Comparison of ENCODE assay signal across 1 cellular context in genomic region chr20:63939061-63939935, GRCh38.
A peak's percentile ranks its signal among the peaks of the same experiment; 100 is the strongest.
TF ChIP-seq lines count a peak whose summit lies in the region.

No MANE protein-coding gene starts in this region.

TF ChIP-seq in GM23338, 12 proteins besides CTCF, POLR2A, EP300 and RAD21:
- TF ChIP-seq, protein P1, sequence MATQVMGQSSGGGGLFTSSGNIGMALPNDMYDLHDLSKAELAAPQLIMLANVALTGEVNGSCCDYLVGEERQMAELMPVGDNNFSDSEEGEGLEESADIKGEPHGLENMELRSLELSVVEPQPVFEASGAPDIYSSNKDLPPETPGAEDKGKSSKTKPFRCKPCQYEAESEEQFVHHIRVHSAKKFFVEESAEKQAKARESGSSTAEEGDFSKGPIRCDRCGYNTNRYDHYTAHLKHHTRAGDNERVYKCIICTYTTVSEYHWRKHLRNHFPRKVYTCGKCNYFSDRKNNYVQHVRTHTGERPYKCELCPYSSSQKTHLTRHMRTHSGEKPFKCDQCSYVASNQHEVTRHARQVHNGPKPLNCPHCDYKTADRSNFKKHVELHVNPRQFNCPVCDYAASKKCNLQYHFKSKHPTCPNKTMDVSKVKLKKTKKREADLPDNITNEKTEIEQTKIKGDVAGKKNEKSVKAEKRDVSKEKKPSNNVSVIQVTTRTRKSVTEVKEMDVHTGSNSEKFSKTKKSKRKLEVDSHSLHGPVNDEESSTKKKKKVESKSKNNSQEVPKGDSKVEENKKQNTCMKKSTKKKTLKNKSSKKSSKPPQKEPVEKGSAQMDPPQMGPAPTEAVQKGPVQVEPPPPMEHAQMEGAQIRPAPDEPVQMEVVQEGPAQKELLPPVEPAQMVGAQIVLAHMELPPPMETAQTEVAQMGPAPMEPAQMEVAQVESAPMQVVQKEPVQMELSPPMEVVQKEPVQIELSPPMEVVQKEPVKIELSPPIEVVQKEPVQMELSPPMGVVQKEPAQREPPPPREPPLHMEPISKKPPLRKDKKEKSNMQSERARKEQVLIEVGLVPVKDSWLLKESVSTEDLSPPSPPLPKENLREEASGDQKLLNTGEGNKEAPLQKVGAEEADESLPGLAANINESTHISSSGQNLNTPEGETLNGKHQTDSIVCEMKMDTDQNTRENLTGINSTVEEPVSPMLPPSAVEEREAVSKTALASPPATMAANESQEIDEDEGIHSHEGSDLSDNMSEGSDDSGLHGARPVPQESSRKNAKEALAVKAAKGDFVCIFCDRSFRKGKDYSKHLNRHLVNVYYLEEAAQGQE (IDR thresholded peaks at IDR 0.05; ENCODE audit: unreplicated experiment), result no peak
- TF ChIP-seq ZNF462 (CRISPR knock-in tag; IDR thresholded peaks at IDR 0.05), result no peak
- no peak for TF ChIP-seq JUNB (IDR thresholded peaks at IDR 0.05; ENCODE audit: unreplicated experiment)
- no peak for TF ChIP-seq ZNF114 (CRISPR knock-in tag; IDR thresholded peaks at IDR 0.05)
- no peak for TF ChIP-seq CREB1 (CRISPR knock-in tag; IDR thresholded peaks at IDR 0.05; ENCODE audit: low read depth)
- TF ChIP-seq, protein P2, sequence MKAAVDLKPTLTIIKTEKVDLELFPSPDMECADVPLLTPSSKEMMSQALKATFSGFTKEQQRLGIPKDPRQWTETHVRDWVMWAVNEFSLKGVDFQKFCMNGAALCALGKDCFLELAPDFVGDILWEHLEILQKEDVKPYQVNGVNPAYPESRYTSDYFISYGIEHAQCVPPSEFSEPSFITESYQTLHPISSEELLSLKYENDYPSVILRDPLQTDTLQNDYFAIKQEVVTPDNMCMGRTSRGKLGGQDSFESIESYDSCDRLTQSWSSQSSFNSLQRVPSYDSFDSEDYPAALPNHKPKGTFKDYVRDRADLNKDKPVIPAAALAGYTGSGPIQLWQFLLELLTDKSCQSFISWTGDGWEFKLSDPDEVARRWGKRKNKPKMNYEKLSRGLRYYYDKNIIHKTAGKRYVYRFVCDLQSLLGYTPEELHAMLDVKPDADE (IDR thresholded peaks at IDR 0.05), result peak; percentile 33; the same call in 1 of the 2 replicates
- no peak for TF ChIP-seq EZH2phosphoT487 (IDR thresholded peaks at IDR 0.05; ENCODE audit: unreplicated experiment)
- TF ChIP-seq STAT1 (IDR thresholded peaks at IDR 0.05; ENCODE audit: unreplicated experiment), result no peak
- TF ChIP-seq ZNF331 (CRISPR knock-in tag; IDR thresholded peaks at IDR 0.05; ENCODE audit: low read depth), result no peak
- TF ChIP-seq POLR2AphosphoS5 (IDR thresholded peaks at IDR 0.05; ENCODE audit: low read depth), result peak; percentile 32; the same call in 1 of the 2 replicates
- no peak for TF ChIP-seq EZH2 (IDR thresholded peaks at IDR 0.05; ENCODE audit: low read depth, unreplicated experiment)
- no peak for TF ChIP-seq NANOG (IDR thresholded peaks at IDR 0.05; ENCODE audit: borderline replicate concordance)
TF ChIP-seq in GM23338: peak in this region for 2.
